In genomic region chr5:103041071-103041676, GRCh38 we compare ENCODE assay signal across 8 cellular contexts.
DNase-seq lines count a peak whose midpoint lies in the region; TF ChIP-seq lines count a peak whose summit lies in the region.

No MANE protein-coding gene starts in this region.

- H3K9ac ChIP-seq in liver (ENCODE audit: low read depth in 1 of 2, low read length in 2 of 2): no peak overlapping the region

- no peaks in the 10 kb centered on the region for H3K9me3 ChIP-seq in liver (ENCODE audit: control insufficient read depth in 4 of 4, low read length in 3 of 4)

- H3K4me1 ChIP-seq in liver (ENCODE audit: control insufficient read depth in 4 of 4, insufficient read depth in 4 of 4, low read length in 3 of 4): no peaks in the 10 kb centered on the region

- peak; percentile 84 to 89 for TF ChIP-seq RAD21 in liver (IDR thresholded peaks at IDR 0.05)

- H3K27ac ChIP-seq in liver (ENCODE audit: low read depth in 1 of 2, low read length in 2 of 2): no peak overlapping the region

- H3K36me3 ChIP-seq in liver (ENCODE audit: control insufficient read depth in 4 of 4, insufficient read depth in 3 of 4, low read depth in 1 of 4, low read length in 3 of 4): no peaks in the 10 kb centered on the region

- in situ Hi-C loops in astrocyte of the spinal cord (cut with HindIII; ENCODE audit: low sequenced_read_pairs): no loop called here

- no peaks in the 10 kb centered on the region for H3K27me3 ChIP-seq in liver (ENCODE audit: control insufficient read depth in 4 of 4, insufficient read depth in 4 of 4, low read length in 3 of 4)

- DNase-seq in SIG-M5 treated with dmso at 0.1 percent for 504 hours (lab: John Stamatoyannopoulos, UW; ENCODE audit: unreplicated experiment) (peak; percentile 60), SIG-M5 (lab: John Stamatoyannopoulos, UW) (no peak), NCI-H2081 treated with DMSO at 0.1 percent for 48 hours (lab: John Stamatoyannopoulos, UW) (peak; percentile 2), astrocyte of the spinal cord (ENCODE audit: low read depth, low spot score) (peak; percentile 65), UCSD-AML1 (lab: John Stamatoyannopoulos, UW; ENCODE audit: unreplicated experiment) (no peak)
- no peak for DNase-seq in activated CD4-positive, alpha-beta T cell treated with anti-CD3 and anti-CD28 coated beads, Interleukin-2, amount 50 U/mL, for 4 hours
- DNase-seq in activated CD8-positive, alpha-beta memory T cell treated with anti-CD3 and anti-CD28 coated beads for 24 hours: no peak

- WGBS in liver: 45% methylated on average over 4 of the region's 4 CpGs

- H3K4me3 ChIP-seq in astrocyte of the spinal cord (ENCODE audit: low read depth, low read length): no peak overlapping the region
- H3K4me3 ChIP-seq in liver (ENCODE audit: low read depth in 1 of 3, low read length in 3 of 3): no peak overlapping the region

- TF ChIP-seq CTCF in astrocyte of the spinal cord (IDR thresholded peaks at IDR 0.05; ENCODE audit: low read depth, low read length) (peak; percentile 33), liver (IDR thresholded peaks at IDR 0.05; ENCODE audit: low read depth, low read length, missing input control) (peak; percentile 53)

TF ChIP-seq in liver, 16 proteins besides CTCF, POLR2A, EP300 and RAD21:
- TF ChIP-seq, protein P1, sequence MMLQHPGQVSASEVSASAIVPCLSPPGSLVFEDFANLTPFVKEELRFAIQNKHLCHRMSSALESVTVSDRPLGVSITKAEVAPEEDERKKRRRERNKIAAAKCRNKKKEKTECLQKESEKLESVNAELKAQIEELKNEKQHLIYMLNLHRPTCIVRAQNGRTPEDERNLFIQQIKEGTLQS (IDR thresholded peaks at IDR 0.05): no peak
- TF ChIP-seq, protein P2, sequence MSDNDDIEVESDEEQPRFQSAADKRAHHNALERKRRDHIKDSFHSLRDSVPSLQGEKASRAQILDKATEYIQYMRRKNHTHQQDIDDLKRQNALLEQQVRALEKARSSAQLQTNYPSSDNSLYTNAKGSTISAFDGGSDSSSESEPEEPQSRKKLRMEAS (IDR thresholded peaks at IDR 0.05): no peak
- TF ChIP-seq HNF4G (IDR thresholded peaks at IDR 0.05) (no peak), EGR1 (IDR thresholded peaks at IDR 0.05; ENCODE audit: low read depth in 2 of 2) (no peak), TAF1 (conservative IDR thresholded peaks at IDR 0.05) (no peak)
TF ChIP-seq in liver: peak in this region for 0.

Comparison
In these comparisons a context has a peak if more than half of its experiments do, and no peak if none do; other contexts are left out.
1. DNase-seq: peak in SIG-M5 treated with dmso at 0.1 percent for 504 hours (single experiment), NCI-H2081 treated with DMSO at 0.1 percent for 48 hours (single experiment) and astrocyte of the spinal cord (single experiment); none in SIG-M5 (single experiment), activated CD4-positive, alpha-beta T cell treated with anti-CD3 and anti-CD28 coated beads, Interleukin-2, amount 50 U/mL, for 4 hours (0 of 2), UCSD-AML1 (single experiment) and activated CD8-positive, alpha-beta memory T cell treated with anti-CD3 and anti-CD28 coated beads for 24 hours (single experiment).